28 cellular contexts compared by ENCODE assay signal in genomic region chr12:40889329-40889728, GRCh38.
"Had no signal": no experiment of that assay in that cellular context is flagged by ENCODE, and none has a peak within 500 bp of the region (broad histone marks: within the 10 kb centered on the region; RNA-seq: fewer than 3 reads in every experiment).

No MANE protein-coding gene starts in this region.

- H3K36me3 ChIP-seq: colonic mucosa, esophagus muscularis mucosa, esophagus squamous epithelium, gastrocnemius medialis, gastroesophageal sphincter, heart left ventricle, heart right ventricle had no signal

- H3K27me3 ChIP-seq: colonic mucosa, dorsolateral prefrontal cortex, esophagus muscularis mucosa, esophagus squamous epithelium, foreskin keratinocyte, gastrocnemius medialis, gastroesophageal sphincter, heart left ventricle, heart right ventricle had no signal

- FAIRE-seq: colon, endometrium, endothelial cell of umbilical vein, frontal cortex had no signal

- H3K4me1 ChIP-seq: colonic mucosa, esophagus muscularis mucosa, esophagus squamous epithelium, gastrocnemius medialis, gastroesophageal sphincter, heart left ventricle, heart right ventricle had no signal

- H3K4me3 ChIP-seq: colonic mucosa, coronary artery, dorsolateral prefrontal cortex, esophagus muscularis mucosa, esophagus squamous epithelium, gastrocnemius medialis, gastroesophageal sphincter, heart left ventricle, heart right ventricle had no signal

- DNase-seq: colonic mucosa; cortex of kidney; dermis blood vessel endothelial cell; dorsolateral prefrontal cortex; effector CD4-positive, alpha-beta T cell; effector CD8-positive, alpha-beta T cell; effector memory CD4-positive, alpha-beta T cell; effector memory CD8-positive, alpha-beta T cell; endodermal cell; erythroblast; esophagus squamous epithelium; foreskin fibroblast; foreskin keratinocyte; foreskin melanocyte; gastrocnemius medialis; glutamatergic neuron; head of caudate nucleus; heart left ventricle; heart right ventricle had no signal

- ATAC-seq: effector memory CD8-positive, alpha-beta T cell; esophagus mucosa; foreskin keratinocyte; gastrocnemius medialis; gastroesophageal sphincter; heart left ventricle; heart right ventricle had no signal

- H3K9me3 ChIP-seq: colonic mucosa, esophagus muscularis mucosa, esophagus squamous epithelium, gastrocnemius medialis, gastroesophageal sphincter had no signal

- H3K27ac ChIP-seq: colonic mucosa, coronary artery, dorsolateral prefrontal cortex, epithelial cell of prostate, esophagus muscularis mucosa, esophagus squamous epithelium, foreskin keratinocyte, gastrocnemius medialis, gastroesophageal sphincter, heart left ventricle, heart right ventricle had no signal
